In the genomic region with DNA sequence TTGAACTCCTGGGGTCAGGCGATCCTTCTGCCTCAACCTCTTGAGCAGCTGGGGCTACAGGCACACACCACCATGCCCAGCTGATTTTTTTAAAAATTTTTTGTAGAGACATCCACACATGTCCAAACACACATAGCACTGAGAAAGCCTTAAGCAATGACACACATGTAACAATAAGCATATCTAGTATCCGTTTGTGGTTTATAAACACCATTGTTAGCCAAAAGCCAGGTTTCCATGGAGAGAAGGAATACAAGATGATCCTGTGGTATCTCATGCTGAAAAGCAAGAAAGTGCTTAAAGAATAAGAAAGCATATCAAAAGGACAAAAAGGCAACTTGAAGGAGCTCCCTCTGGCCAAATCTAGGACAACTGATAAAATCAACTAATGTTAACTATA, we compare ENCODE assay signal across 33 cellular contexts. TPM values are rescaled to one million over a fixed set of nuclear protein-coding genes. Genes with fewer than 3 reads are reported as not detected.
"Had no signal": no experiment of that assay in that cellular context is flagged by ENCODE, and none has a peak within 500 bp of the region (broad histone marks: within the 10 kb centered on the region; RNA-seq: fewer than 3 reads in every experiment).

No MANE protein-coding gene starts in this region.

- H3K27me3 ChIP-seq: cardiac muscle cell, MG63, SJCRH30 had no signal

- H3K4me3 Mint-ChIP-seq: activated CD4-positive, alpha-beta T cell treated with anti-CD3 and anti-CD28 coated beads for 36 hours; activated CD4-positive, alpha-beta T cell treated with anti-CD3 and anti-CD28 coated beads, Interleukin-2, amount 10 ng/mL, durations not matched to agents 7 days and 5 days; activated CD8-positive, alpha-beta T cell treated with anti-CD3 and anti-CD28 coated beads, Interleukin-2, amount 10 ng/mL, durations not matched to agents 7 days and 5 days; activated naive CD8-positive, alpha-beta T cell; activated naive CD8-positive, alpha-beta T cell treated with anti-CD3 and anti-CD28 coated beads, Interleukin-2, amount 50 U/mL, for 24 hours; activated T-cell treated with anti-CD3 and anti-CD28 coated beads, Interleukin-2, amount 50 U/mL, for 24 hours; central memory CD8-positive, alpha-beta T cell; T-helper 1 cell treated with Interleukin-12 subunit alpha and Interleukin-12 subunit beta and Interleukin-4 antibody, amounts not matched to agents 30 μg/mL and 1 μg/mL, for 36 hours; T-helper 2 cell treated with Interferon-gamma antibody and Interleukin-4, amounts not matched to agents 5 μg/mL and 100 μg/mL, for 36 hours; WTC11 had no signal

- H3K4me3 ChIP-seq: cardiac muscle cell, MG63, PC-9, SJCRH30 had no signal

- H3K4me1 Mint-ChIP-seq: activated CD4-positive, alpha-beta T cell treated with anti-CD3 and anti-CD28 coated beads for 36 hours; activated CD4-positive, alpha-beta T cell treated with anti-CD3 and anti-CD28 coated beads, Interleukin-2, amount 10 ng/mL, durations not matched to agents 7 days and 5 days; central memory CD8-positive, alpha-beta T cell had no signal

- DNase-seq: activated CD4-positive, alpha-beta T cell treated with anti-CD3 and anti-CD28 coated beads for 36 hours; activated CD4-positive, alpha-beta T cell treated with anti-CD3 and anti-CD28 coated beads, Interleukin-2, amount 10 ng/mL, durations not matched to agents 7 days and 5 days; activated CD4-positive, alpha-beta T cell treated with anti-CD3 and anti-CD28 coated beads, Interleukin-2, amount 50 U/mL, for 48 hours; activated CD8-positive, alpha-beta T cell treated with anti-CD3 and anti-CD28 coated beads, Interleukin-2, amount 10 ng/mL, durations not matched to agents 7 days and 5 days; activated gamma-delta T cell; activated naive CD4-positive, alpha-beta T cell treated with Interleukin-2 at 50 U/mL for 16 hours; activated naive CD8-positive, alpha-beta T cell treated with anti-CD3 and anti-CD28 coated beads, Interleukin-2, amount 50 U/mL, for 24 hours; activated T-cell treated with anti-CD3 and anti-CD28 coated beads, Interleukin-2, amount 50 U/mL, for 24 hours; anterior cingulate cortex; MG63; NCI-H1048; NCI-H1105 treated with DMSO at 0.1 percent for 48 hours; NCI-H1436; NCI-H1694 treated with DMSO at 0.1 percent for 48 hours; NCI-H2029 treated with DMSO at 0.1 percent for 48 hours; NCI-H2107; NCI-H2171; NCI-H510A; NCI-H526; NCI-H748 treated with DMSO at 0.1 percent for 48 hours; NK-92 treated with Interleukin-12 subunit alpha and Interleukin-12 subunit beta, amount 100 ng/mL, for 24 hours; PC-9; SHP77; SJCRH30; SK-N-SH had no signal

- H3K36me3 ChIP-seq: cardiac muscle cell, MG63, SJCRH30 had no signal

- H3K9me3 Mint-ChIP-seq: activated CD4-positive, alpha-beta T cell treated with anti-CD3 and anti-CD28 coated beads, Interleukin-2, amount 10 ng/mL, durations not matched to agents 7 days and 5 days; activated naive CD8-positive, alpha-beta T cell treated with anti-CD3 and anti-CD28 coated beads, Interleukin-2, amount 50 U/mL, for 24 hours; activated T-cell treated with anti-CD3 and anti-CD28 coated beads, Interleukin-2, amount 50 U/mL, for 24 hours; activated T-helper 2 cell treated with anti-CD3 and anti-CD28 coated beads, Interferon-gamma antibody, Interleukin-2, Interleukin-4, amounts not matched to agents 10 μg/mL and 5 μg/mL and 100 μg/mL, durations not matched to agents 14 hours and 24 hours and 36 hours; T-helper 1 cell treated with Interleukin-12 subunit alpha and Interleukin-12 subunit beta and Interleukin-4 antibody, amounts not matched to agents 30 μg/mL and 1 μg/mL, for 36 hours; T-helper 2 cell treated with Interferon-gamma antibody and Interleukin-4, amounts not matched to agents 5 μg/mL and 100 μg/mL, for 36 hours had no signal

- H3K9me3 ChIP-seq: MG63, SJCRH30, SK-N-SH had no signal

- H3K27ac Mint-ChIP-seq: activated CD4-positive, alpha-beta T cell treated with anti-CD3 and anti-CD28 coated beads for 36 hours; activated CD4-positive, alpha-beta T cell treated with anti-CD3 and anti-CD28 coated beads, Interleukin-2, amount 10 ng/mL, durations not matched to agents 7 days and 5 days; activated CD8-positive, alpha-beta T cell treated with anti-CD3 and anti-CD28 coated beads, Interleukin-2, amount 10 ng/mL, durations not matched to agents 7 days and 5 days; activated naive CD8-positive, alpha-beta T cell; activated naive CD8-positive, alpha-beta T cell treated with anti-CD3 and anti-CD28 coated beads, Interleukin-2, amount 50 U/mL, for 24 hours; activated T-cell treated with anti-CD3 and anti-CD28 coated beads, Interleukin-2, amount 50 U/mL, for 24 hours; activated T-helper 2 cell treated with anti-CD3 and anti-CD28 coated beads, Interferon-gamma antibody, Interleukin-2, Interleukin-4, amounts not matched to agents 10 μg/mL and 5 μg/mL and 100 μg/mL, durations not matched to agents 14 hours and 24 hours and 36 hours; T-helper 1 cell treated with Interleukin-12 subunit alpha and Interleukin-12 subunit beta and Interleukin-4 antibody, amounts not matched to agents 30 μg/mL and 1 μg/mL, for 36 hours; T-helper 2 cell treated with Interferon-gamma antibody and Interleukin-4, amounts not matched to agents 5 μg/mL and 100 μg/mL, for 36 hours; WTC11 had no signal

- H3K27ac ChIP-seq: cardiac muscle cell, KMS-11, PC-9, SJCRH30 had no signal

- H2AFZ ChIP-seq: PC-9 had no signal

- H3K4me2 ChIP-seq: KMS-11, PC-9, SK-N-SH had no signal

- H3K9ac ChIP-seq: KMS-11, SK-N-SH had no signal

- H3K36me3 Mint-ChIP-seq: activated naive CD8-positive, alpha-beta T cell; WTC11 had no signal

RNA-seq across cellular contexts. Expression of a gene that starts 29.7 kb away (rescaled TPM):
- total RNA-seq: activated CD4-positive, alpha-beta T cell treated with anti-CD3 and anti-CD28 coated beads, Interleukin-2, amount 10 ng/mL, durations not matched to agents 7 days and 5 days; activated CD8-positive, alpha-beta T cell treated with anti-CD3 and anti-CD28 coated beads, Interleukin-2, amount 10 ng/mL, durations not matched to agents 7 days and 5 days; activated T-helper 2 cell treated with anti-CD3 and anti-CD28 coated beads, Interferon-gamma antibody, Interleukin-2, Interleukin-4, amounts not matched to agents 10 μg/mL and 5 μg/mL and 100 μg/mL, durations not matched to agents 14 hours and 24 hours and 36 hours had no signal
- polyA plus RNA-seq: SK-N-SH had no signal
